ENCODE assay signal across 13 cellular contexts in genomic region chr7:23394828-23395227, GRCh38.
DNase-seq lines count a peak whose midpoint lies in the region; ATAC-seq and TF ChIP-seq lines count a peak whose summit lies in the region.
"Had no signal": no experiment of that assay in that cellular context is flagged by ENCODE, and none has a peak within 500 bp of the region (broad histone marks: within the 10 kb centered on the region; RNA-seq: fewer than 3 reads in every experiment).

No MANE protein-coding gene starts in this region.

- no peak overlapping the region for H3K4me3 ChIP-seq in retinal pigment epithelial cell (ENCODE audit: low read length)
- no peak overlapping the region for H3K4me3 ChIP-seq in CD4-positive, alpha-beta memory T cell (ENCODE audit: low read length in 2 of 2)

- H3K9me3 Mint-ChIP-seq in CD4-positive, alpha-beta memory T cell, result peaks cover 0 to 4% (median 0%) of the 10 kb centered on the region in 8 donors
- H3K9me3 Mint-ChIP-seq: type B pancreatic cell had no signal

- no peak overlapping the region for H3K27ac Mint-ChIP-seq in CD4-positive, alpha-beta memory T cell
- H3K27ac Mint-ChIP-seq: activated T-helper 2 cell treated with anti-CD3 and anti-CD28 coated beads, Interferon-gamma antibody, Interleukin-2, Interleukin-4, amounts not matched to agents 10 μg/mL and 5 μg/mL and 100 μg/mL, durations not matched to agents 14 hours and 24 hours and 36 hours; naive thymus-derived CD4-positive, alpha-beta T cell; type B pancreatic cell had no signal

- H3K36me3 Mint-ChIP-seq in CD4-positive, alpha-beta memory T cell, result no peaks in the 10 kb centered on the region
- H3K36me3 Mint-ChIP-seq: naive thymus-derived CD4-positive, alpha-beta T cell had no signal

- intact Hi-C loops in CD4-positive, alpha-beta memory T cell (cut with micrococcal nuclease), result no loop called here
- intact Hi-C loops in Right ventricle myocardium superior (cut with DNase I), result no loop called here

- H3K4me1 ChIP-seq in CD4-positive, alpha-beta memory T cell (ENCODE audit: insufficient read depth, low read length), result no peaks in the 10 kb centered on the region

- ATAC-seq in HG03045 (IDR thresholded peaks at IDR 0.05; ENCODE audit: unreplicated experiment) (no peak), Right ventricle myocardium superior (ENCODE audit: poor library complexity) (no peak)
- ATAC-seq: naive thymus-derived CD4-positive, alpha-beta T cell had no signal

- H3K4me3 Mint-ChIP-seq in CD4-positive, alpha-beta memory T cell, result no peak overlapping the region
- H3K4me3 Mint-ChIP-seq: naive thymus-derived CD4-positive, alpha-beta T cell; type B pancreatic cell had no signal

- TF ChIP-seq CTCF in retinal pigment epithelial cell (conservative IDR thresholded peaks at IDR 0.05; ENCODE audit: low read depth, low read length), result no peak

- H3K36me3 ChIP-seq in CD4-positive, alpha-beta memory T cell (ENCODE audit: insufficient read depth, low read length), result no peaks in the 10 kb centered on the region

- POLR2A ChIA-PET in CD4-positive, alpha-beta memory T cell (lab: Charles Lee; ENCODE audit: partially characterized antibody), result no interaction called here

- H3K4me1 Mint-ChIP-seq in CD4-positive, alpha-beta memory T cell, result no peaks in the 10 kb centered on the region
- H3K4me1 Mint-ChIP-seq: naive thymus-derived CD4-positive, alpha-beta T cell had no signal

- no peak overlapping the region for H3K27ac ChIP-seq in CD4-positive, alpha-beta memory T cell (ENCODE audit: low read depth, low read length)

- CTCF ChIA-PET in CD4-positive, alpha-beta memory T cell (lab: Charles Lee; ENCODE audit: partially characterized antibody), result no interaction called here

- H3K9me3 ChIP-seq in CD4-positive, alpha-beta memory T cell (ENCODE audit: control insufficient read depth in 1 of 2, low read length in 2 of 2), result no peaks in the 10 kb centered on the region

- peak; percentile 21 for DNase-seq in M059J (ENCODE audit: low read depth)
- DNase-seq in NCI-H345 (lab: John Stamatoyannopoulos, UW), result peak; percentile 90
- peak; percentile 42 for DNase-seq in astrocyte of the hippocampus (ENCODE audit: low read depth, low spot score)
- DNase-seq in retinal pigment epithelial cell (ENCODE audit: low read depth), result peak; percentile 90
- DNase-seq in CD4-positive, alpha-beta memory T cell, result no peak
- DNase-seq in Right ventricle myocardium superior, result no peak
- no peak for DNase-seq in stimulated activated CD4-positive, alpha-beta T cell treated with anti-CD3 and anti-CD28 coated beads, Interleukin-2, amount 100 ng/mL, for 24 hours
- DNase-seq: activated CD4-positive, alpha-beta T cell treated with anti-CD3 and anti-CD28 coated beads for 1 hour; kidney glomerular epithelial cell; naive thymus-derived CD4-positive, alpha-beta T cell had no signal

- H3K27me3 ChIP-seq in CD4-positive, alpha-beta memory T cell (ENCODE audit: insufficient read depth, low read length), result no peaks in the 10 kb centered on the region

- H3K27me3 Mint-ChIP-seq in CD4-positive, alpha-beta memory T cell, result peaks cover 1 to 12% of the 10 kb centered on the region in 2 donors
- H3K27me3 Mint-ChIP-seq: type B pancreatic cell had no signal

Comparison
In these comparisons a context has a peak if more than half of its experiments do, and no peak if none do; other contexts are left out.
1. DNase-seq: peak in M059J (single experiment), NCI-H345 (single experiment), astrocyte of the hippocampus (single experiment) and retinal pigment epithelial cell (single experiment); none in CD4-positive, alpha-beta memory T cell (0 of 5), Right ventricle myocardium superior (single experiment) and stimulated activated CD4-positive, alpha-beta T cell treated with anti-CD3 and anti-CD28 coated beads, Interleukin-2, amount 100 ng/mL, for 24 hours (0 of 2).